ENCODE assay signal across 13 cellular contexts in genomic region chr11:3877252-3878035, GRCh38. TPM values are rescaled to one million over a fixed set of nuclear protein-coding genes. Genes with fewer than 3 reads are reported as not detected.
DNase-seq lines count a peak whose midpoint lies in the region; ATAC-seq, FAIRE-seq and TF ChIP-seq lines count a peak whose summit lies in the region.
"Had no signal": no experiment of that assay in that cellular context is flagged by ENCODE, and none has a peak within 500 bp of the region (broad histone marks: within the 10 kb centered on the region; RNA-seq: fewer than 3 reads in every experiment).

No MANE protein-coding gene starts in this region.

- ATAC-seq in CD4-positive, alpha-beta T cell (ENCODE audit: poor library complexity) = no peak
- ATAC-seq in naive thymus-derived CD8-positive, alpha-beta T cell = peak in 1 of 2 donors; percentile 14
- ATAC-seq in HG03457 (IDR thresholded peaks at IDR 0.05; ENCODE audit: unreplicated experiment) = no peak
- no peak for ATAC-seq in HG03442 (IDR thresholded peaks at IDR 0.05; ENCODE audit: unreplicated experiment)

- no peak for DNase-seq in CD4-positive, alpha-beta T cell
- no peak for DNase-seq in naive thymus-derived CD8-positive, alpha-beta T cell
- no peak for DNase-seq in HTR-8/SVneo (ENCODE audit: insufficient read length, low spot score)
- DNase-seq in NK-92 treated with Interleukin-12 subunit alpha and Interleukin-12 subunit beta, amount 100 ng/mL, for 24 hours (lab: John Stamatoyannopoulos, UW) = no peak
- DNase-seq: activated gamma-delta T cell, C1 segment of cervical spinal cord, Kasumi-1, NCI-H524 treated with DMSO at 0.1 percent for 48 hours had no signal

- no peaks in the 10 kb centered on the region for H3K9me3 ChIP-seq in CD4-positive, alpha-beta T cell (ENCODE audit: control insufficient read depth, low read length)

- CTCF ChIA-PET in CD4-positive, alpha-beta T cell (lab: Charles Lee) = interaction anchor here (1.1 to 6.9 kb wide), 5 partner anchors 17 to 196 kb away, joined by 3 to 44 read pairs (median 4); partner anchors contain the start of gene STIM1

- no peak for TF ChIP-seq CTCF in CD4-positive, alpha-beta T cell (IDR thresholded peaks at IDR 0.05)

- H3K27me3 Mint-ChIP-seq in CD4-positive, alpha-beta T cell = no peaks in the 10 kb centered on the region
- H3K27me3 Mint-ChIP-seq in IgD-negative memory B cell = no peaks in the 10 kb centered on the region
- H3K27me3 Mint-ChIP-seq in dendritic cell treated with granulocyte-macrophage colony-stimulating factor and Interleukin-4, amounts not matched to agents 40 ng/mL and 50 ng/mL, for 4 days = no peaks in the 10 kb centered on the region
- no peaks in the 10 kb centered on the region for H3K27me3 Mint-ChIP-seq in naive thymus-derived CD8-positive, alpha-beta T cell

- no peak overlapping the region for H3K4me3 Mint-ChIP-seq in CD4-positive, alpha-beta T cell
- peak overlapping the region in 2 of 4 donors; percentile 76 to 88 for H3K4me3 Mint-ChIP-seq in IgD-negative memory B cell
- no peak overlapping the region for H3K4me3 Mint-ChIP-seq in dendritic cell treated with granulocyte-macrophage colony-stimulating factor and Interleukin-4, amounts not matched to agents 40 ng/mL and 50 ng/mL, for 4 days
- H3K4me3 Mint-ChIP-seq in naive thymus-derived CD8-positive, alpha-beta T cell = peak overlapping the region in 5 of 10 donors; percentile 1 to 59 (median 27)

- peaks cover 80% of the 10 kb centered on the region for H3K4me1 Mint-ChIP-seq in CD4-positive, alpha-beta T cell (ENCODE audit: low read depth)
- peaks cover 62 to 71% (median 65%) of the 10 kb centered on the region in 3 donors for H3K4me1 Mint-ChIP-seq in IgD-negative memory B cell
- H3K4me1 Mint-ChIP-seq in dendritic cell treated with granulocyte-macrophage colony-stimulating factor and Interleukin-4, amounts not matched to agents 40 ng/mL and 50 ng/mL, for 4 days (ENCODE audit: low read depth) = peaks cover 59% of the 10 kb centered on the region
- peaks cover 47 to 93% (median 79%) of the 10 kb centered on the region in 4 donors for H3K4me1 Mint-ChIP-seq in naive thymus-derived CD8-positive, alpha-beta T cell

- peak overlapping the region; percentile 63 for H3K27ac Mint-ChIP-seq in CD4-positive, alpha-beta T cell
- H3K27ac Mint-ChIP-seq in IgD-negative memory B cell = peak overlapping the region; percentile 20 to 80 (median 68)
- H3K27ac Mint-ChIP-seq in dendritic cell treated with granulocyte-macrophage colony-stimulating factor and Interleukin-4, amounts not matched to agents 40 ng/mL and 50 ng/mL, for 4 days = peak overlapping the region; percentile 6
- peak overlapping the region; percentile 1 to 92 (median 80) for H3K27ac Mint-ChIP-seq in naive thymus-derived CD8-positive, alpha-beta T cell

- H3K27me3 ChIP-seq in CD4-positive, alpha-beta T cell (ENCODE audit: control insufficient read depth, insufficient read depth, low read length) = no peaks in the 10 kb centered on the region

- no peak overlapping the region for H3K27ac ChIP-seq in CD4-positive, alpha-beta T cell (ENCODE audit: low read depth, low read length)

- POLR2A ChIA-PET in CD4-positive, alpha-beta T cell (lab: Charles Lee) = interaction anchor here (0.5 to 3.1 kb wide), 3 partner anchors 9 to 93 kb away, joined by 4 to 22 read pairs (median 6); partner anchors contain the start of gene STIM1
- POLR2A ChIA-PET in naive thymus-derived CD8-positive, alpha-beta T cell (lab: Charles Lee) = interaction anchor here (0.9 to 3.8 kb wide), 3 partner anchors 8 to 22 kb away, joined by 3 to 26 read pairs (median 4); partner anchors contain the start of gene STIM1

- no peak for FAIRE-seq in HTR-8/SVneo (lab: Jason Lieb, UNC)
- FAIRE-seq: TTC549 had no signal

- no peaks in the 10 kb centered on the region for H3K9me3 Mint-ChIP-seq in CD4-positive, alpha-beta T cell
- H3K9me3 Mint-ChIP-seq in IgD-negative memory B cell = no peaks in the 10 kb centered on the region
- H3K9me3 Mint-ChIP-seq in dendritic cell treated with granulocyte-macrophage colony-stimulating factor and Interleukin-4, amounts not matched to agents 40 ng/mL and 50 ng/mL, for 4 days = no peaks in the 10 kb centered on the region
- H3K9me3 Mint-ChIP-seq in naive thymus-derived CD8-positive, alpha-beta T cell = no peaks in the 10 kb centered on the region

- intact Hi-C loops in CD4-positive, alpha-beta T cell (cut with DNase I, micrococcal nuclease) = no loop called here
- intact Hi-C loops in dendritic cell treated with granulocyte-macrophage colony-stimulating factor and Interleukin-4, amounts not matched to agents 40 ng/mL and 50 ng/mL, for 4 days (cut with micrococcal nuclease) = no loop called here

- H3K36me3 Mint-ChIP-seq in CD4-positive, alpha-beta T cell (ENCODE audit: low read depth) = peaks cover 6% of the 10 kb centered on the region
- no peaks in the 10 kb centered on the region for H3K36me3 Mint-ChIP-seq in IgD-negative memory B cell
- H3K36me3 Mint-ChIP-seq in dendritic cell treated with granulocyte-macrophage colony-stimulating factor and Interleukin-4, amounts not matched to agents 40 ng/mL and 50 ng/mL, for 4 days (ENCODE audit: low read depth) = peaks cover 7% of the 10 kb centered on the region
- peaks cover 0 to 9% (median 2%) of the 10 kb centered on the region in 3 donors for H3K36me3 Mint-ChIP-seq in naive thymus-derived CD8-positive, alpha-beta T cell

RNA-seq across cellular contexts. Expression of gene STIM1, which starts 22.0 kb away (rescaled TPM):
- total RNA-seq in CD4-positive, alpha-beta T cell = 10 to 100 TPM; 89.0 to 94.9 TPM
- 22.1 TPM for polyA plus RNA-seq in IgD-negative memory B cell
- total RNA-seq in naive thymus-derived CD8-positive, alpha-beta T cell = 100 to 1,000 TPM in 1 of 2 experiments, 10 to 100 TPM in 1; 98.7 to 101 TPM
- polyA plus RNA-seq in naive thymus-derived CD8-positive, alpha-beta T cell = 10 to 100 TPM; 33.4 to 39.0 (median 38.9) TPM

RNA-seq across cellular contexts. Expression of gene RHOG, which starts 36.7 kb away (rescaled TPM):
- 100 to 1,000 TPM; 101 to 106 TPM for total RNA-seq in CD4-positive, alpha-beta T cell
- polyA plus RNA-seq in IgD-negative memory B cell = 199 TPM
- 10 to 100 TPM; 78.4 to 79.3 TPM for total RNA-seq in naive thymus-derived CD8-positive, alpha-beta T cell
- 100 to 1,000 TPM; 125 to 175 (median 144) TPM for polyA plus RNA-seq in naive thymus-derived CD8-positive, alpha-beta T cell

Comparison
In these comparisons a context has a peak if more than half of its experiments do, and no peak if none do; other contexts are left out.
1. H3K27ac Mint-ChIP-seq: peak in every context shown above with its lines; median percentile 80 in naive thymus-derived CD8-positive, alpha-beta T cell; 68 in IgD-negative memory B cell; 63 in CD4-positive, alpha-beta T cell; 6 in dendritic cell treated with granulocyte-macrophage colony-stimulating factor and Interleukin-4, amounts not matched to agents 40 ng/mL and 50 ng/mL, for 4 days.